14 cellular contexts compared by ENCODE assay signal in genomic region chr7:105661625-105662024, GRCh38.
DNase-seq lines count a peak whose midpoint lies in the region; ATAC-seq and TF ChIP-seq lines count a peak whose summit lies in the region.
"Had no signal": no experiment of that assay in that cellular context is flagged by ENCODE, and none has a peak within 500 bp of the region (broad histone marks: within the 10 kb centered on the region; RNA-seq: fewer than 3 reads in every experiment).

No MANE protein-coding gene starts in this region.

- H3K27me3 ChIP-seq in CD8-positive, alpha-beta T cell (ENCODE audit: insufficient read depth, low read length) = no peaks in the 10 kb centered on the region
- H3K27me3 ChIP-seq in right lobe of liver = no peaks in the 10 kb centered on the region

- no peak for TF ChIP-seq CTCF in CD8-positive, alpha-beta T cell (IDR thresholded peaks at IDR 0.05)
- TF ChIP-seq CTCF in HEK293 (tag by site-specific recombination; IDR thresholded peaks at IDR 0.05) = no peak
- no peak for TF ChIP-seq CTCF in right lobe of liver (IDR thresholded peaks at IDR 0.05)

- CTCF ChIA-PET in CD8-positive, alpha-beta T cell (lab: Charles Lee) = interaction anchor here (0.7 kb wide), 1 partner anchor 337 kb away, joined by 3 read pairs; no protein-coding TSS in a partner anchor
- CTCF ChIA-PET in HEK293 (lab: Yijun Ruan, JAX) = interaction anchor here (0.5 to 2.9 kb wide), 3 partner anchors 10 to 382 kb away, joined by 3 to 22 read pairs (median 8); no protein-coding TSS in a partner anchor

- no peak overlapping the region for H3K27ac ChIP-seq in CD8-positive, alpha-beta T cell (ENCODE audit: low read depth, low read length)
- H3K27ac ChIP-seq in HEK293 (ENCODE audit: extremely low read depth, low read depth, low read length) (no peak overlapping the region), right lobe of liver (no peak overlapping the region)

- POLR2A ChIA-PET in CD8-positive, alpha-beta T cell (lab: Charles Lee) = no interaction called here
- POLR2A ChIA-PET in HEK293 (lab: Yijun Ruan, JAX) = no interaction called here

- ATAC-seq in CD8-positive, alpha-beta T cell = no peak
- ATAC-seq in central memory CD8-positive, alpha-beta T cell (replicated peaks; ENCODE audit: extremely low read depth, poor library complexity, severe bottlenecking) = no peak
- ATAC-seq in right lobe of liver (peak; percentile 72 to 84 (median 81)), HG03139 (IDR thresholded peaks at IDR 0.05; ENCODE audit: unreplicated experiment) (no peak)
- ATAC-seq: HCT116 had no signal

- intact Hi-C loops in CD8-positive, alpha-beta T cell (cut with DNase I, micrococcal nuclease) = no loop called here
- intact Hi-C loops in right lobe of liver (cut with DNase I) = no loop called here

- H3K36me3 ChIP-seq in CD8-positive, alpha-beta T cell (ENCODE audit: insufficient read depth, low read length) = peaks cover 9% of the 10 kb centered on the region
- no peaks in the 10 kb centered on the region for H3K36me3 ChIP-seq in HEK293 (ENCODE audit: control insufficient read depth in 2 of 2, insufficient read depth in 1 of 2, low read length in 2 of 2)
- H3K36me3 ChIP-seq in right lobe of liver = peaks cover 0 to 11% (median 0%) of the 10 kb centered on the region in 4 donors

- no peak for DNase-seq in CD8-positive, alpha-beta T cell
- DNase-seq in central memory CD8-positive, alpha-beta T cell (ENCODE audit: low spot score in 2 of 2) = no peak
- peak; percentile 49 to 76 (median 66) for DNase-seq in right lobe of liver
- DNase-seq in SIG-M5 treated with dmso at 0.1 percent for 504 hours (lab: John Stamatoyannopoulos, UW; ENCODE audit: unreplicated experiment) = no peak
- DNase-seq in stimulated activated CD4-positive, alpha-beta T cell treated with anti-CD3 and anti-CD28 coated beads, Interleukin-4, amount 100 ng/mL, for 4 hours = no peak
- DNase-seq: Caco-2; CD8-positive, alpha-beta memory T cell; DND-41; GDM1 had no signal

- H3K27me3 Mint-ChIP-seq in CD8-positive, alpha-beta T cell (ENCODE audit: low read depth) = no peaks in the 10 kb centered on the region
- no peaks in the 10 kb centered on the region for H3K27me3 Mint-ChIP-seq in central memory CD8-positive, alpha-beta T cell
- H3K27me3 Mint-ChIP-seq: CD8-positive, alpha-beta memory T cell; IgD-negative memory B cell had no signal

- peaks cover 64% of the 10 kb centered on the region for H3K36me3 Mint-ChIP-seq in CD8-positive, alpha-beta T cell
- H3K36me3 Mint-ChIP-seq in central memory CD8-positive, alpha-beta T cell (ENCODE audit: insufficient read depth) = peaks cover 29% of the 10 kb centered on the region

- H3K27ac Mint-ChIP-seq in CD8-positive, alpha-beta T cell = peak overlapping the region; percentile 45
- peak overlapping the region; percentile 90 for H3K27ac Mint-ChIP-seq in central memory CD8-positive, alpha-beta T cell (ENCODE audit: low read depth)
- H3K27ac Mint-ChIP-seq: IgD-negative memory B cell had no signal

- H3K4me1 ChIP-seq in CD8-positive, alpha-beta T cell (ENCODE audit: insufficient read depth, low read length) = no peaks in the 10 kb centered on the region
- H3K4me1 ChIP-seq in HEK293 (ENCODE audit: control insufficient read depth, insufficient read depth, low read length) (peaks cover 8% of the 10 kb centered on the region), right lobe of liver (peaks cover 0 to 12% (median 0%) of the 10 kb centered on the region in 4 donors)
- H3K4me1 ChIP-seq: Caco-2 had no signal

- no peak for TF ChIP-seq POLR2A in right lobe of liver (IDR thresholded peaks at IDR 0.05)

- 24% methylated on average over 5 of the region's 6 CpGs for WGBS in right lobe of liver (ENCODE audit: insufficient coverage, low coverage, low lambda C conversion rate, missing lambda C conversion rate)

- peaks cover 2% of the 10 kb centered on the region for H3K4me1 Mint-ChIP-seq in CD8-positive, alpha-beta T cell (ENCODE audit: low read depth)
- peaks cover 6% of the 10 kb centered on the region for H3K4me1 Mint-ChIP-seq in central memory CD8-positive, alpha-beta T cell
- H3K4me1 Mint-ChIP-seq: CD14-positive monocyte had no signal

- H3K9me3 ChIP-seq in CD8-positive, alpha-beta T cell (ENCODE audit: low read length) = no peaks in the 10 kb centered on the region
- no peaks in the 10 kb centered on the region for H3K9me3 ChIP-seq in HEK293 (ENCODE audit: control insufficient read depth, insufficient read depth, low read depth, low read length)
- no peaks in the 10 kb centered on the region for H3K9me3 ChIP-seq in right lobe of liver
- H3K9me3 ChIP-seq: Caco-2 had no signal

- no peak overlapping the region for H3K4me3 ChIP-seq in CD8-positive, alpha-beta T cell (ENCODE audit: low read depth, low read length)
- no peak overlapping the region for H3K4me3 ChIP-seq in HEK293 (ENCODE audit: low read depth, low read length)
- no peak overlapping the region for H3K4me3 ChIP-seq in right lobe of liver

- no peaks in the 10 kb centered on the region for H3K9me3 Mint-ChIP-seq in CD8-positive, alpha-beta T cell
- H3K9me3 Mint-ChIP-seq in central memory CD8-positive, alpha-beta T cell = no peaks in the 10 kb centered on the region
- H3K9me3 Mint-ChIP-seq: CD14-positive monocyte; CD8-positive, alpha-beta memory T cell; IgD-negative memory B cell had no signal

- H3K4me3 Mint-ChIP-seq in CD8-positive, alpha-beta T cell = no peak overlapping the region
- no peak overlapping the region for H3K4me3 Mint-ChIP-seq in central memory CD8-positive, alpha-beta T cell
- H3K4me3 Mint-ChIP-seq: CD8-positive, alpha-beta memory T cell had no signal

TF ChIP-seq in HEK293, 187 proteins besides CTCF, POLR2A, EP300 and RAD21:
- TF ChIP-seq ZNF366 (tag by site-specific recombination; conservative IDR thresholded peaks at IDR 0.05) = peak; percentile 63
- no peak for TF ChIP-seq ZNF274 (IDR thresholded peaks at IDR 0.05; ENCODE audit: low read length)
- TF ChIP-seq ZNF274 (tag by site-specific recombination; IDR thresholded peaks at IDR 0.05; ENCODE audit: borderline replicate concordance) = no peak

Comparison
In these comparisons a context has a peak if more than half of its experiments do, and no peak if none do; other contexts are left out.
1. ATAC-seq: peak in right lobe of liver (4 of 4); none in CD8-positive, alpha-beta T cell (single experiment), central memory CD8-positive, alpha-beta T cell (single experiment) and HG03139 (single experiment).
2. DNase-seq: peak in right lobe of liver (3 of 3); none in CD8-positive, alpha-beta T cell (0 of 7), central memory CD8-positive, alpha-beta T cell (0 of 2), SIG-M5 treated with dmso at 0.1 percent for 504 hours (single experiment) and stimulated activated CD4-positive, alpha-beta T cell treated with anti-CD3 and anti-CD28 coated beads, Interleukin-4, amount 100 ng/mL, for 4 hours (0 of 2).